ENCODE assay signal across 18 cellular contexts in the genomic region with DNA sequence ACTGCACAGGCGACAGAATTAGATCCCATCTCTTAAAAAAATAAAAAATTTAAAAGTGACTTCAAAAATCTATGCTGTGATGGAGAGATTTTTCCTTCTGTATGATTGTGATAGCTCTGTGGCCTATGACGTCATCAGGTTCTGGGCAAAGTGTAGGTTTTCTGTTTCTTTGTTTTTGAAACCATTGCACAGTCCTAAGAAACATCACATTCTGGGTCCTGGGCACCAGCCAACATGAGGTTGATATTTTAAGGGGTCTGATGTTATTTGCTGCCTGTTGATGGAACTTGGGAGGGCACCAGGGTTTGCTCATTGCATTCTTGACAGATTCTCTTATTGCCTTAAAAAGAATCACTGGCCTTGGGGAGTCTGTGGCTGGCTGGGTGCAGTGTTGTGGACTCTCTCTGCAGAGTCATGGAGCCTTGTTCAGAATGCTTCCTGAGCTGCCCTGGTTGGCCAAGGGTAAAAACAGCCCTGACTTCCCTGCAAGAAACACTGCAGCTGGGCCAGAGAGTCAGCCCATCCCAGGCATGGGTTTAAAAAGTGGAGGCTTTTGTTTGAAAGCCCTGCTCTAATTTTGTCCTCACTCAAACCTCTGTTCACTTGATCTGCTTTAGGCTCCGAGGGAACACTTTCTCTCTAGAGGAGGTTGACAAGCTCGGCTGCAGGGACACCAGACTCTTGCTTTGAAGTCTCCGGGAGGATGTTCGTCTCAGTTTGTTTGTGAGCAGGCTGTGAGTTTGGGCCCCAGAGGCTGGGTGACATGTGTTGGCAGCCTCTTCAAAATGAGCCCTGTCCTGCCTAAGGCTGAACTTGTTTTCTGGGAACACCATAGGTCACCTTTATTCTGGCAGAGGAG. TPM values are rescaled to one million over a fixed set of nuclear protein-coding genes. Genes with fewer than 3 reads are reported as not detected.
DNase-seq lines count a peak whose midpoint lies in the region; ATAC-seq and TF ChIP-seq lines count a peak whose summit lies in the region.
"Had no signal": no experiment of that assay in that cellular context is flagged by ENCODE, and none has a peak within 500 bp of the region (broad histone marks: within the 10 kb centered on the region; RNA-seq: fewer than 3 reads in every experiment).

No MANE protein-coding gene starts in this region.

- no peaks in the 10 kb centered on the region for H3K9me2 ChIP-seq in hepatocyte (replicated peaks; ENCODE audit: insufficient read depth)

- no peaks in the 10 kb centered on the region for H4K20me1 ChIP-seq in hepatocyte (ENCODE audit: insufficient read depth, poor library complexity, severe bottlenecking)

- H3K9me3 ChIP-seq in CD4-positive, alpha-beta T cell (ENCODE audit: control insufficient read depth, low read length), result no peaks in the 10 kb centered on the region
- H3K9me3 ChIP-seq in naive thymus-derived CD4-positive, alpha-beta T cell (ENCODE audit: control insufficient read depth in 2 of 3, low read length in 3 of 3), result no peaks in the 10 kb centered on the region
- no peaks in the 10 kb centered on the region for H3K9me3 ChIP-seq in hepatocyte (ENCODE audit: low read depth)
- H3K9me3 ChIP-seq in prostate gland, result no peaks in the 10 kb centered on the region
- H3K9me3 ChIP-seq: lower lobe of right lung, pancreas, uterus had no signal

- no peaks in the 10 kb centered on the region for H3K27me3 ChIP-seq in CD4-positive, alpha-beta T cell (ENCODE audit: control insufficient read depth, insufficient read depth, low read length)
- no peaks in the 10 kb centered on the region for H3K27me3 ChIP-seq in naive thymus-derived CD4-positive, alpha-beta T cell (ENCODE audit: control insufficient read depth in 2 of 2, insufficient read depth in 2 of 2, low read length in 2 of 2)
- no peaks in the 10 kb centered on the region for H3K27me3 ChIP-seq in hepatocyte
- H3K27me3 ChIP-seq in prostate gland (replicated peaks; ENCODE audit: insufficient read depth), result no peaks in the 10 kb centered on the region
- H3K27me3 ChIP-seq: pancreas, uterus had no signal

- no peak overlapping the region for H3K27ac ChIP-seq in CD4-positive, alpha-beta T cell (ENCODE audit: low read depth, low read length)
- peak overlapping the region; percentile 27 for H3K27ac ChIP-seq in naive thymus-derived CD4-positive, alpha-beta T cell (ENCODE audit: low read depth, low read length)
- H3K27ac ChIP-seq in hepatocyte (no peak overlapping the region), prostate gland (no peak overlapping the region)
- H3K27ac ChIP-seq: lower lobe of right lung, pancreas, uterus had no signal

- H3K9me3 Mint-ChIP-seq in CD14-positive monocyte, result peaks cover 0 to 4% (median 0%) of the 10 kb centered on the region in 7 donors
- H3K9me3 Mint-ChIP-seq in CD4-positive, alpha-beta T cell, result no peaks in the 10 kb centered on the region
- H3K9me3 Mint-ChIP-seq in activated T-helper 17 cell treated with anti-CD3 and anti-CD28 coated beads, Interleukin-2, amount 50 U/mL, for 72 hours, result no peaks in the 10 kb centered on the region
- H3K9me3 Mint-ChIP-seq in naive thymus-derived CD4-positive, alpha-beta T cell, result peaks cover 0 to 4% (median 0%) of the 10 kb centered on the region in 11 donors

- peak overlapping the region in 5 of 7 donors; percentile 23 to 61 (median 34) for H3K27ac Mint-ChIP-seq in CD14-positive monocyte
- peak overlapping the region; percentile 80 for H3K27ac Mint-ChIP-seq in CD4-positive, alpha-beta T cell
- peak overlapping the region; percentile 57 for H3K27ac Mint-ChIP-seq in activated T-helper 17 cell treated with anti-CD3 and anti-CD28 coated beads, Interleukin-2, amount 50 U/mL, for 72 hours
- H3K27ac Mint-ChIP-seq in naive thymus-derived CD4-positive, alpha-beta T cell, result peak overlapping the region; percentile 61 to 92 (median 84)

- peaks cover 0 to 4% of the 10 kb centered on the region in 2 donors for H3K4me1 ChIP-seq in naive thymus-derived CD4-positive, alpha-beta T cell (ENCODE audit: control insufficient read depth in 2 of 2, insufficient read depth in 2 of 2, low read length in 2 of 2)
- H3K4me1 ChIP-seq in hepatocyte (ENCODE audit: insufficient read depth) (no peaks in the 10 kb centered on the region), prostate gland (replicated peaks) (no peaks in the 10 kb centered on the region)
- H3K4me1 ChIP-seq: lower lobe of right lung, pancreas, uterus had no signal

- ATAC-seq in CD4-positive, alpha-beta T cell (ENCODE audit: poor library complexity), result peak; percentile 75
- peak; percentile 68 for ATAC-seq in activated T-helper 17 cell treated with anti-CD3 and anti-CD28 coated beads, Interleukin-2, amount 50 U/mL, for 72 hours (replicated peaks)
- ATAC-seq in naive thymus-derived CD4-positive, alpha-beta T cell, result peak; percentile 58
- ATAC-seq in GM18505 (IDR thresholded peaks at IDR 0.05; ENCODE audit: unreplicated experiment), result no peak
- ATAC-seq: lower lobe of right lung, pancreas had no signal

- WGBS in hepatocyte (ENCODE audit: low lambda C conversion rate, missing lambda C conversion rate), result 79% methylated on average over 6 of the region's 6 CpGs
- WGBS in prostate gland, result 61% methylated on average over 6 of the region's 6 CpGs

- H3K36me3 Mint-ChIP-seq in CD14-positive monocyte, result peaks cover 91 to 94% of the 10 kb centered on the region in 2 donors
- peaks cover 4% of the 10 kb centered on the region for H3K36me3 Mint-ChIP-seq in CD4-positive, alpha-beta T cell (ENCODE audit: low read depth)
- H3K36me3 Mint-ChIP-seq in activated T-helper 17 cell treated with anti-CD3 and anti-CD28 coated beads, Interleukin-2, amount 50 U/mL, for 72 hours (ENCODE audit: low read depth), result peaks cover 67% of the 10 kb centered on the region
- H3K36me3 Mint-ChIP-seq in naive thymus-derived CD4-positive, alpha-beta T cell, result peaks cover 0 to 49% (median 15%) of the 10 kb centered on the region in 5 donors

- CTCF ChIA-PET in CD4-positive, alpha-beta T cell (lab: Charles Lee), result interaction anchor here (0.9 to 1.2 kb wide), 2 partner anchors 11 to 75 kb away, joined by 3 to 4 read pairs; no protein-coding TSS in a partner anchor
- CTCF ChIA-PET in naive thymus-derived CD4-positive, alpha-beta T cell (lab: Charles Lee), result interaction anchor here (0.8 to 2.6 kb wide), 4 partner anchors 10 to 51 kb away, joined by 3 to 11 read pairs (median 4); partner anchors contain the start of genes CYLD and SNX20

- TF ChIP-seq CTCF in CD14-positive monocyte (IDR thresholded peaks at IDR 0.05), result no peak
- TF ChIP-seq CTCF in CD4-positive, alpha-beta T cell (IDR thresholded peaks at IDR 0.05), result no peak
- no peak for TF ChIP-seq CTCF in hepatocyte (IDR thresholded peaks at IDR 0.05; ENCODE audit: poor library complexity)
- TF ChIP-seq CTCF in prostate gland (IDR thresholded peaks at IDR 0.05), result no peak

- DNase-seq in CD14-positive monocyte (ENCODE audit: low spot score) (no peak), hepatocyte (ENCODE audit: low spot score) (no peak), prostate gland (ENCODE audit: low spot score) (no peak)
- DNase-seq in CD4-positive, alpha-beta T cell, result peak in 7 of 10 experiments; percentile 4 to 44 (median 28)
- peak in 8 of 9 donors; percentile 22 to 48 (median 39) for DNase-seq in naive thymus-derived CD4-positive, alpha-beta T cell
- DNase-seq: anterior cingulate cortex; Calu3; lower lobe of right lung; NCI-H2029; NCI-H510A; pancreas; SHP77 treated with DMSO at 0.1 percent for 48 hours; stimulated activated CD4-positive, alpha-beta T cell treated with anti-CD3 and anti-CD28 coated beads, Interleukin-2, amount 100 ng/mL, for 24 hours; uterus had no signal

- no peak overlapping the region for H3K4me3 ChIP-seq in naive thymus-derived CD4-positive, alpha-beta T cell (ENCODE audit: low read length)
- H3K4me3 ChIP-seq in hepatocyte (no peak overlapping the region), prostate gland (no peak overlapping the region)
- H3K4me3 ChIP-seq: lower lobe of right lung, pancreas, uterus had no signal

- H3K36me3 ChIP-seq in naive thymus-derived CD4-positive, alpha-beta T cell (ENCODE audit: control insufficient read depth in 2 of 3, insufficient read depth in 3 of 3, low read length in 3 of 3), result no peaks in the 10 kb centered on the region
- H3K36me3 ChIP-seq in hepatocyte (replicated peaks; ENCODE audit: insufficient read depth, low read depth), result no peaks in the 10 kb centered on the region
- no peaks in the 10 kb centered on the region for H3K36me3 ChIP-seq in prostate gland
- H3K36me3 ChIP-seq: pancreas, uterus had no signal

- POLR2A ChIA-PET in CD4-positive, alpha-beta T cell (lab: Charles Lee), result interaction anchor here (1.3 to 2.5 kb wide), 3 partner anchors 10 to 50 kb away, joined by 3 to 20 read pairs (median 13); partner anchors contain the start of genes CYLD and SNX20
- POLR2A ChIA-PET in naive thymus-derived CD4-positive, alpha-beta T cell (lab: Charles Lee), result interaction anchor here (0.5 to 3.5 kb wide), 11 partner anchors 9 to 422 kb away, joined by 3 to 32 read pairs (median 6); partner anchors contain the start of genes CYLD and SNX20

- intact Hi-C loops in CD14-positive monocyte (cut with micrococcal nuclease), result loop anchor here in 1 of 2 donors (10.0 kb wide), 1 partner anchor 187 kb away; the partner anchor contains the start of gene NKD1
- intact Hi-C loops in CD4-positive, alpha-beta T cell (cut with DNase I, micrococcal nuclease), result no loop called here
- intact Hi-C loops in naive thymus-derived CD4-positive, alpha-beta T cell (cut with micrococcal nuclease), result loop anchor here (1.0 to 2.0 kb wide), 3 partner anchors 9 to 15 kb away; no protein-coding TSS in a partner anchor
- intact Hi-C loops in prostate gland (cut with DNase I), result no loop called here

- H3K4me1 Mint-ChIP-seq in CD14-positive monocyte, result peaks cover 22% of the 10 kb centered on the region
- H3K4me1 Mint-ChIP-seq in CD4-positive, alpha-beta T cell (ENCODE audit: low read depth), result peaks cover 15% of the 10 kb centered on the region
- peaks cover 20% of the 10 kb centered on the region for H3K4me1 Mint-ChIP-seq in activated T-helper 17 cell treated with anti-CD3 and anti-CD28 coated beads, Interleukin-2, amount 50 U/mL, for 72 hours
- H3K4me1 Mint-ChIP-seq in naive thymus-derived CD4-positive, alpha-beta T cell, result peaks cover 16 to 37% (median 23%) of the 10 kb centered on the region in 7 donors

- no peaks in the 10 kb centered on the region for H3K79me2 ChIP-seq in hepatocyte

- H3K4me2 ChIP-seq in hepatocyte, result no peak overlapping the region

- no peak overlapping the region for H2AFZ ChIP-seq in hepatocyte

- H3K4me3 Mint-ChIP-seq in CD14-positive monocyte, result no peak overlapping the region
- no peak overlapping the region for H3K4me3 Mint-ChIP-seq in CD4-positive, alpha-beta T cell
- H3K4me3 Mint-ChIP-seq in activated T-helper 17 cell treated with anti-CD3 and anti-CD28 coated beads, Interleukin-2, amount 50 U/mL, for 72 hours, result no peak overlapping the region
- peak overlapping the region; percentile 10 to 73 (median 51) for H3K4me3 Mint-ChIP-seq in naive thymus-derived CD4-positive, alpha-beta T cell

- H3K27me3 Mint-ChIP-seq in CD14-positive monocyte (ENCODE audit: low read depth in 3 of 3), result no peaks in the 10 kb centered on the region
- H3K27me3 Mint-ChIP-seq in CD4-positive, alpha-beta T cell, result no peaks in the 10 kb centered on the region
- no peaks in the 10 kb centered on the region for H3K27me3 Mint-ChIP-seq in activated T-helper 17 cell treated with anti-CD3 and anti-CD28 coated beads, Interleukin-2, amount 50 U/mL, for 72 hours
- H3K27me3 Mint-ChIP-seq in naive thymus-derived CD4-positive, alpha-beta T cell, result no peaks in the 10 kb centered on the region

- no peak for TF ChIP-seq POLR2A in GM18505 (IDR thresholded peaks at IDR 0.05; ENCODE audit: borderline replicate concordance, extremely low read depth, insufficient read depth, insufficient read length)
- TF ChIP-seq POLR2A in prostate gland (IDR thresholded peaks at IDR 0.05), result no peak

RNA-seq across cellular contexts. Expression of gene CYLD, which starts 10.5 kb away (rescaled TPM):
- polyA plus RNA-seq in CD14-positive monocyte, result 10 to 100 TPM; 35.9 to 57.9 TPM
- total RNA-seq in CD4-positive, alpha-beta T cell, result 100 to 1,000 TPM; 360 to 373 TPM
- total RNA-seq in activated T-helper 17 cell treated with anti-CD3 and anti-CD28 coated beads, Interleukin-2, amount 50 U/mL, for 72 hours, result 100 to 1,000 TPM; 112 to 130 TPM
- 100 to 1,000 TPM; 259 to 393 (median 336) TPM for total RNA-seq in naive thymus-derived CD4-positive, alpha-beta T cell
- polyA plus RNA-seq in naive thymus-derived CD4-positive, alpha-beta T cell, result 100 to 1,000 TPM; 170 to 224 TPM
- total RNA-seq in hepatocyte, result 17.8 and 19.0 TPM in 2 replicates
- 9.2 and 9.9 TPM in 2 replicates for polyA plus RNA-seq in hepatocyte
- total RNA-seq in prostate gland, result 10 to 100 TPM; 28.1 to 30.2 TPM

RNA-seq across cellular contexts. Expression of gene NOD2, which starts 38.0 kb away (rescaled TPM):
- polyA plus RNA-seq in CD14-positive monocyte, result 10 to 100 TPM; 18.5 to 29.7 TPM
- 1 to 10 TPM; 4.5 to 5.3 TPM for total RNA-seq in CD4-positive, alpha-beta T cell
- 10 to 100 TPM in 1 of 2 donors, 1 to 10 TPM in 1; 7.6 to 28.4 TPM for total RNA-seq in activated T-helper 17 cell treated with anti-CD3 and anti-CD28 coated beads, Interleukin-2, amount 50 U/mL, for 72 hours
- total RNA-seq in naive thymus-derived CD4-positive, alpha-beta T cell, result 10 to 100 TPM in 2 of 5 experiments, 1 to 10 TPM in 1, under 1 TPM in 2; 0.49 to 40.5 (median 4.8) TPM
- under 1 TPM; 0.06 TPM for polyA plus RNA-seq in naive thymus-derived CD4-positive, alpha-beta T cell
- total RNA-seq in hepatocyte, result 0.12 and 0.13 TPM in 2 replicates
- not detected in 2 replicates for polyA plus RNA-seq in hepatocyte
- 1 to 10 TPM; 2.8 to 5.6 TPM for total RNA-seq in prostate gland
- polyA plus RNA-seq: fibroblast of lung had no signal

RNA-seq across cellular contexts. Expression of gene SNX20, which starts 50.2 kb away (rescaled TPM):
- polyA plus RNA-seq in CD14-positive monocyte (10 to 100 TPM; 51.0 to 83.2 TPM), hepatocyte (not detected in 2 replicates)
- 10 to 100 TPM; 26.6 TPM for total RNA-seq in CD4-positive, alpha-beta T cell
- 10 to 100 TPM; 53.9 to 96.9 TPM for total RNA-seq in activated T-helper 17 cell treated with anti-CD3 and anti-CD28 coated beads, Interleukin-2, amount 50 U/mL, for 72 hours
- 10 to 100 TPM; 32.4 to 94.9 (median 70.8) TPM for total RNA-seq in naive thymus-derived CD4-positive, alpha-beta T cell
- 10 to 100 TPM; 62.6 to 96.1 TPM for polyA plus RNA-seq in naive thymus-derived CD4-positive, alpha-beta T cell
- total RNA-seq in hepatocyte (not detected in 2 replicates), prostate gland (1 to 10 TPM in 1 of 2 donors, under 1 TPM in 1; 0.82 to 2.5 TPM)
- total RNA-seq: Calu3, cerebellum, fibroblast of lung had no signal
- polyA plus RNA-seq: fibroblast of lung had no signal

Comparison
In these comparisons a context has a peak if more than half of its experiments do, and no peak if none do; other contexts are left out.
1. DNase-seq: peak in CD4-positive, alpha-beta T cell (7 of 10) and naive thymus-derived CD4-positive, alpha-beta T cell (8 of 9); none in CD14-positive monocyte (single experiment), hepatocyte (single experiment) and prostate gland (single experiment).
2. H3K27ac Mint-ChIP-seq: peak in every context shown above with its lines; median percentile 84 in naive thymus-derived CD4-positive, alpha-beta T cell; 80 in CD4-positive, alpha-beta T cell; 57 in activated T-helper 17 cell treated with anti-CD3 and anti-CD28 coated beads, Interleukin-2, amount 50 U/mL, for 72 hours; 34 in CD14-positive monocyte.
3. H3K4me3 Mint-ChIP-seq: peak in naive thymus-derived CD4-positive, alpha-beta T cell (10 of 10); none in CD14-positive monocyte (0 of 2), CD4-positive, alpha-beta T cell (single experiment) and activated T-helper 17 cell treated with anti-CD3 and anti-CD28 coated beads, Interleukin-2, amount 50 U/mL, for 72 hours (single experiment).
4. RNA of gene SNX20, which starts 50.2 kb away (total RNA-seq): 53.9 to 96.9 TPM in activated T-helper 17 cell treated with anti-CD3 and anti-CD28 coated beads, Interleukin-2, amount 50 U/mL, for 72 hours, 32.4 to 94.9 TPM in naive thymus-derived CD4-positive, alpha-beta T cell and 26.6 TPM in CD4-positive, alpha-beta T cell; 0.82 to 2.5 TPM in prostate gland and not detected in hepatocyte; every median in the first group is over 4 times any median in the second.
5. intact Hi-C loops: an anchor here in naive thymus-derived CD4-positive, alpha-beta T cell (1.0 to 2.0 kb wide); none called in CD4-positive, alpha-beta T cell and prostate gland.